ENCODE assay signal across 1 cellular context in the genomic region with DNA sequence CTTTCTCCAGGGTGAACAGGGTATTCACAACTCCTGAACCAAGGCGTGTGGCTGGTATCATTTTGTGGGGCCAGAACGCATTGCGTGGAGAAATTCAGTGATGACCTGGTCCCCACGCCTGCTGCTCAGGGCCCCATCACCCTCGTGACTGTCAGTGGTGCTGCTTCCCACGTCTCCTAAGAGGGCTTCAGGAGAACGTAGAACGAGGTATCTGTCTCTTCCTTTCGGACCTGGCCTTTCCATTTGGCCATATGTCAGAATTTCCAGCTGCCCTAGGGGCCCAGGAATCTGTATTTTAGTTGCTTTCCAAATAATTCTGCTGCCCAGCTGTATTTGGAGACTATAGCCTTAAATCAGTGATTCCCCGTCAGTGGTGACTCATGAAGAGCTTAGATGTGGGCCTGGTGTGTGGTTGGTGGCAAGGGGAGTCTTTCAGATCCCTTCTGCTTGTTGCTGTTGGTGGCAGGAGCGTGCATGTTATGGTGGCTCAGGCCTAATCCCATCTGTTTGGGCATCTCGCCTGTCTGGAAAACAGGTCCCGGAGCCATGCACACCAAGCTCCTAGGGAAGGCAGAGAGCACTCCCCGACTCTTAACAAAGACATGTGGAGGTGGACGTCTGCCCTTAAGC.
TF ChIP-seq lines count a peak whose summit lies in the region.

No MANE protein-coding gene starts in this region.

TF ChIP-seq in K562, 482 proteins besides CTCF, POLR2A, EP300 and RAD21:
- TF ChIP-seq CBFA2T3 (IDR thresholded peaks at IDR 0.05) = 0 out of 2 replicates have a peak, but pooled peaks have one; percentile 19
- TF ChIP-seq, protein P1, sequence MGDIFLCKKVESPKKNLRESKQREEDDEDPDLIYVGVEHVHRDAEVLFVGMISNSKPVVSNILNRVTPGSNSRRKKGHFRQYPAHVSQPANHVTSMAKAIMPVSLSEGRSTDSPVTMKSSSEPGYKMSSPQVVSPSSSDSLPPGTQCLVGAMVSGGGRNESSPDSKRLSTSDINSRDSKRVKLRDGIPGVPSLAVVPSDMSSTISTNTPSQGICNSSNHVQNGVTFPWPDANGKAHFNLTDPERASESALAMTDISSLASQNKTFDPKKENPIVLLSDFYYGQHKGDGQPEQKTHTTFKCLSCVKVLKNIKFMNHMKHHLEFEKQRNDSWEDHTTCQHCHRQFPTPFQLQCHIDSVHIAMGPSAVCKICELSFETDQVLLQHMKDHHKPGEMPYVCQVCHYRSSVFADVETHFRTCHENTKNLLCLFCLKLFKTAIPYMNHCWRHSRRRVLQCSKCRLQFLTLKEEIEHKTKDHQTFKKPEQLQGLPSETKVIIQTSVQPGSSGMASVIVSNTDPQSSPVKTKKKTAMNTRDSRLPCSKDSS (IDR thresholded peaks at IDR 0.05; ENCODE audit: low read depth, partially characterized antibody) = no peak
